Comparison of ENCODE assay signal across 22 cellular contexts in the genomic region with DNA sequence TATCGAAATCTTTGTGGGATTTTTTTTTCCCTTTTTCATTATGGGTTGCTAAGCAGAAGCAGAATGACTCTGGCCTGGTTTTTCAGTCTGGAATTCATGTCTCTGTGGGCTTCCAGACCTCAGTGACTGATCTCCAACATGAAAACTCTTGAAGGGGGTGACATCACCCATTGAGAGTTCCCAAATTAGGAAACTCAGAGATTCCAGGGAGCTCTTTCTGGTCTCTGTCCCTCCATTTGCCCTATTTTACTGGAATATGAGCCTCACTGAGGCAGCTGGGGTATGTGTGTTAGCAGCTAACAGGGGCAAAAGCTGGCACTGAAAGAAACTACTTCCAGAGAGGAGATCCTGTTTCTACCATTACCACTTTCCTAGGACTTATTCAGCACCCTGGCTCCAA.
"Had no signal": no experiment of that assay in that cellular context is flagged by ENCODE, and none has a peak within 500 bp of the region (broad histone marks: within the 10 kb centered on the region; RNA-seq: fewer than 3 reads in every experiment).

No MANE protein-coding gene starts in this region.

- H3K9me3 Mint-ChIP-seq: mesothelial cell of epicardium, nephron had no signal

- H3K27me3 Mint-ChIP-seq: naive B cell had no signal

- ATAC-seq: gastroesophageal sphincter, left lobe of liver, right lobe of liver had no signal

- H2AFZ ChIP-seq: parathyroid adenoma had no signal

- H3K36me3 ChIP-seq: esophagus muscularis mucosa, gastroesophageal sphincter, right lobe of liver, tibial artery, upper lobe of left lung, uterus had no signal

- H3K36me3 Mint-ChIP-seq: mesothelial cell of epicardium, naive B cell had no signal

- H3K27ac Mint-ChIP-seq: mesothelial cell of epicardium, naive B cell, nephron had no signal

- H3K4me1 Mint-ChIP-seq: mesothelial cell of epicardium, naive B cell, nephron had no signal

- H3K27ac ChIP-seq: dorsolateral prefrontal cortex, esophagus muscularis mucosa, gastroesophageal sphincter, parathyroid adenoma, psoas muscle, right lobe of liver, tibial artery, upper lobe of left lung, uterus had no signal

- H3K4me1 ChIP-seq: gastroesophageal sphincter, parathyroid adenoma, right lobe of liver, upper lobe of left lung, uterus had no signal

- H3K27me3 ChIP-seq: dorsolateral prefrontal cortex, esophagus muscularis mucosa, gastroesophageal sphincter, right lobe of liver, tibial artery, upper lobe of left lung, uterus had no signal

- H3K4me3 ChIP-seq: dorsolateral prefrontal cortex, esophagus muscularis mucosa, gastroesophageal sphincter, psoas muscle, right lobe of liver, tibial artery, upper lobe of left lung, uterus had no signal

- H3K9me3 ChIP-seq: esophagus muscularis mucosa, gastroesophageal sphincter, psoas muscle, right lobe of liver, tibial artery, upper lobe of left lung, uterus had no signal

- H3K4me3 Mint-ChIP-seq: mesothelial cell of epicardium, naive B cell, nephron had no signal

- DNase-seq: cortex of kidney; dorsolateral prefrontal cortex; effector CD8-positive, alpha-beta T cell; foreskin fibroblast; glutamatergic neuron; islet precursor cell; mammary epithelial cell; naive B cell; psoas muscle; retina; right lobe of liver; stimulated activated CD4-positive, alpha-beta T cell treated with anti-CD3 and anti-CD28 coated beads, Interleukin-2, amount 100 ng/mL, for 24 hours; stimulated activated naive CD4-positive, alpha-beta T cell; tibial artery; upper lobe of left lung; uterus had no signal

- H3K9ac ChIP-seq: parathyroid adenoma had no signal

- H3K79me2 ChIP-seq: parathyroid adenoma had no signal
